ENCODE assay signal across 1 cellular context in genomic region chrX:9785944-9786741, GRCh38.
TF ChIP-seq lines count a peak whose summit lies in the region.

A gene with protein sequence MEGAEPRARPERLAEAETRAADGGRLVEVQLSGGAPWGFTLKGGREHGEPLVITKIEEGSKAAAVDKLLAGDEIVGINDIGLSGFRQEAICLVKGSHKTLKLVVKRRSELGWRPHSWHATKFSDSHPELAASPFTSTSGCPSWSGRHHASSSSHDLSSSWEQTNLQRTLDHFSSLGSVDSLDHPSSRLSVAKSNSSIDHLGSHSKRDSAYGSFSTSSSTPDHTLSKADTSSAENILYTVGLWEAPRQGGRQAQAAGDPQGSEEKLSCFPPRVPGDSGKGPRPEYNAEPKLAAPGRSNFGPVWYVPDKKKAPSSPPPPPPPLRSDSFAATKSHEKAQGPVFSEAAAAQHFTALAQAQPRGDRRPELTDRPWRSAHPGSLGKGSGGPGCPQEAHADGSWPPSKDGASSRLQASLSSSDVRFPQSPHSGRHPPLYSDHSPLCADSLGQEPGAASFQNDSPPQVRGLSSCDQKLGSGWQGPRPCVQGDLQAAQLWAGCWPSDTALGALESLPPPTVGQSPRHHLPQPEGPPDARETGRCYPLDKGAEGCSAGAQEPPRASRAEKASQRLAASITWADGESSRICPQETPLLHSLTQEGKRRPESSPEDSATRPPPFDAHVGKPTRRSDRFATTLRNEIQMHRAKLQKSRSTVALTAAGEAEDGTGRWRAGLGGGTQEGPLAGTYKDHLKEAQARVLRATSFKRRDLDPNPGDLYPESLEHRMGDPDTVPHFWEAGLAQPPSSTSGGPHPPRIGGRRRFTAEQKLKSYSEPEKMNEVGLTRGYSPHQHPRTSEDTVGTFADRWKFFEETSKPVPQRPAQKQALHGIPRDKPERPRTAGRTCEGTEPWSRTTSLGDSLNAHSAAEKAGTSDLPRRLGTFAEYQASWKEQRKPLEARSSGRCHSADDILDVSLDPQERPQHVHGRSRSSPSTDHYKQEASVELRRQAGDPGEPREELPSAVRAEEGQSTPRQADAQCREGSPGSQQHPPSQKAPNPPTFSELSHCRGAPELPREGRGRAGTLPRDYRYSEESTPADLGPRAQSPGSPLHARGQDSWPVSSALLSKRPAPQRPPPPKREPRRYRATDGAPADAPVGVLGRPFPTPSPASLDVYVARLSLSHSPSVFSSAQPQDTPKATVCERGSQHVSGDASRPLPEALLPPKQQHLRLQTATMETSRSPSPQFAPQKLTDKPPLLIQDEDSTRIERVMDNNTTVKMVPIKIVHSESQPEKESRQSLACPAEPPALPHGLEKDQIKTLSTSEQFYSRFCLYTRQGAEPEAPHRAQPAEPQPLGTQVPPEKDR (N-terminal part only) (plus strand): TSS chrX:9786429. CDS start chrX:9786546, 117 bp downstream.

TF ChIP-seq in endothelial cell of umbilical vein, 7 proteins besides CTCF, POLR2A, EP300 and RAD21 (continued from another document):
- no peak for TF ChIP-seq FOS (IDR thresholded peaks at IDR 0.05; ENCODE audit: borderline replicate concordance, insufficient read depth, low read length)
- TF ChIP-seq POLR2AphosphoS5 (IDR thresholded peaks at IDR 0.05; ENCODE audit: insufficient read depth, low read depth, low read length): no peak
TF ChIP-seq in endothelial cell of umbilical vein: peak in this region for 0.
